13 cellular contexts compared by ENCODE assay signal in genomic region chr11:95108671-95109551, GRCh38. TPM values are rescaled to one million over a fixed set of nuclear protein-coding genes. Genes with fewer than 3 reads are reported as not detected.
A peak's percentile ranks its signal among the peaks of the same experiment; 100 is the strongest.
DNase-seq lines count a peak whose midpoint lies in the region; ATAC-seq and TF ChIP-seq lines count a peak whose summit lies in the region.
"Had no signal": no experiment of that assay in that cellular context is flagged by ENCODE, and none has a peak within 500 bp of the region (broad histone marks: within the 10 kb centered on the region; RNA-seq: fewer than 3 reads in every experiment).

No MANE protein-coding gene starts in this region.

- peak overlapping the region; percentile 3 for H3K4me3 Mint-ChIP-seq in nephron progenitor cell
- no peak overlapping the region for H3K4me3 Mint-ChIP-seq in Caco-2 (ENCODE audit: unreplicated experiment)
- H3K4me3 Mint-ChIP-seq: CD4-positive, alpha-beta T cell; central memory CD8-positive, alpha-beta T cell had no signal

- H3K9me3 Mint-ChIP-seq in nephron progenitor cell (peaks cover 5% of the 10 kb centered on the region), Caco-2 (ENCODE audit: unreplicated experiment) (no peaks in the 10 kb centered on the region)
- H3K9me3 Mint-ChIP-seq: CD4-positive, alpha-beta T cell; central memory CD8-positive, alpha-beta T cell had no signal

- ATAC-seq in GM21529 (IDR thresholded peaks at IDR 0.05; ENCODE audit: unreplicated experiment): no peak
- ATAC-seq in GM21576 (IDR thresholded peaks at IDR 0.05; ENCODE audit: unreplicated experiment): no peak
- ATAC-seq: activated CD4-positive, CD25-positive, alpha-beta regulatory T cell treated with anti-CD3 and anti-CD28 coated beads, Interleukin-2, amount 50 U/mL, for 24 hours had no signal

- peaks cover 74% of the 10 kb centered on the region for H3K4me1 Mint-ChIP-seq in nephron progenitor cell
- H3K4me1 Mint-ChIP-seq in Caco-2 (ENCODE audit: low read depth, unreplicated experiment): peaks cover 18% of the 10 kb centered on the region

- TF ChIP-seq POLR2A in esophagus muscularis mucosa (IDR thresholded peaks at IDR 0.05; ENCODE audit: low read depth) (no peak), ovary (IDR thresholded peaks at IDR 0.05) (no peak)

- POLR2A ChIA-PET in RWPE1 (lab: Yijun Ruan, JAX; ENCODE audit: low non-redundant PET): interaction anchor here (0.9 to 1.0 kb wide), 2 partner anchors 19 to 42 kb away, joined by 3 to 7 read pairs; partner anchors contain the start of gene ENDOD1
- POLR2A ChIA-PET in Caco-2 (lab: Charles Lee): interaction anchor here (1.3 kb wide), 1 partner anchor 18 kb away, joined by 5 read pairs; no protein-coding TSS in a partner anchor

- peak overlapping the region; percentile 99 for H3K27ac Mint-ChIP-seq in nephron progenitor cell
- H3K27ac Mint-ChIP-seq in Caco-2 (ENCODE audit: unreplicated experiment): no peak overlapping the region
- H3K27ac Mint-ChIP-seq: CD4-positive, alpha-beta T cell had no signal

- TF ChIP-seq EP300 in esophagus muscularis mucosa (IDR thresholded peaks at IDR 0.05): no peak
- no peak for TF ChIP-seq EP300 in ovary (IDR thresholded peaks at IDR 0.05)

- peaks cover 16 to 44% (median 21%) of the 10 kb centered on the region in 4 donors for H3K4me1 ChIP-seq in esophagus muscularis mucosa
- peaks cover 28% of the 10 kb centered on the region for H3K4me1 ChIP-seq in Caco-2
- no peaks in the 10 kb centered on the region for H3K4me1 ChIP-seq in ovary (ENCODE audit: insufficient read depth)

- H3K27ac ChIP-seq in C4-2B: peak overlapping the region; percentile 81
- H3K27ac ChIP-seq in RWPE1: peak overlapping the region; percentile 89
- peak overlapping the region in 3 of 4 donors; percentile 24 to 47 (median 42) for H3K27ac ChIP-seq in esophagus muscularis mucosa (replicated peaks in 1 of 4)
- no peak overlapping the region for H3K27ac ChIP-seq in ovary

- H3K9me3 ChIP-seq in esophagus muscularis mucosa: no peaks in the 10 kb centered on the region
- H3K9me3 ChIP-seq in Caco-2: no peaks in the 10 kb centered on the region
- H3K9me3 ChIP-seq in ovary: no peaks in the 10 kb centered on the region

- intact Hi-C loops in esophagus muscularis mucosa (cut with DNase I): no loop called here
- intact Hi-C loops in Caco-2 (cut with micrococcal nuclease; ENCODE audit: unreplicated experiment): no loop called here
- intact Hi-C loops in ovary (cut with DNase I): no loop called here

- H3K27me3 ChIP-seq in esophagus muscularis mucosa (no peaks in the 10 kb centered on the region), Caco-2 (replicated peaks; ENCODE audit: control insufficient read depth, insufficient read depth, low read length) (no peaks in the 10 kb centered on the region), ovary (no peaks in the 10 kb centered on the region)

- CTCF ChIA-PET in RWPE1 (lab: Yijun Ruan, JAX) (interaction anchor here (0.6 to 0.9 kb wide), 3 partner anchors 15 to 1202 kb away, joined by 3 read pairs; no protein-coding TSS in a partner anchor), Caco-2 (lab: Charles Lee) (interaction anchor here (0.9 kb wide), 1 partner anchor 16 kb away, joined by 3 read pairs; no protein-coding TSS in a partner anchor)

- peaks cover 0 to 13% (median 2%) of the 10 kb centered on the region in 4 donors for H3K36me3 ChIP-seq in esophagus muscularis mucosa
- no peaks in the 10 kb centered on the region; the same call in 1 of the 2 replicates for H3K36me3 ChIP-seq in Caco-2 (ENCODE audit: control insufficient read depth, insufficient read depth, low read length)
- H3K36me3 ChIP-seq in ovary: no peaks in the 10 kb centered on the region

- TF ChIP-seq CTCF in C4-2B (conservative IDR thresholded peaks at IDR 0.05) (no peak), RWPE1 (conservative IDR thresholded peaks at IDR 0.05; ENCODE audit: low read depth) (no peak), esophagus muscularis mucosa (IDR thresholded peaks at IDR 0.05) (no peak), nephron progenitor cell (IDR thresholded peaks at IDR 0.05) (no peak), Caco-2 (IDR thresholded peaks at IDR 0.05; ENCODE audit: insufficient read depth in 1 of 2, low read depth in 1 of 2, low read length in 1 of 2, severe bottlenecking in 1 of 2, unreplicated experiment in 1 of 2) (no peak), ovary (IDR thresholded peaks at IDR 0.05) (no peak)

- 68% methylated on average over 6 of the region's 6 CpGs for WGBS in esophagus muscularis mucosa
- WGBS in ovary, 3 donors: 39 to 49% (median 49%) methylated on average over 6 of the region's 6 CpGs

- H3K27me3 Mint-ChIP-seq in nephron progenitor cell (ENCODE audit: low read depth, poor library complexity) (peaks cover 7% of the 10 kb centered on the region), Caco-2 (ENCODE audit: insufficient read depth, unreplicated experiment) (no peaks in the 10 kb centered on the region)
- H3K27me3 Mint-ChIP-seq: CD4-positive, alpha-beta T cell; central memory CD8-positive, alpha-beta T cell had no signal

- DNase-seq in RWPE1 (ENCODE audit: low spot score) (no peak), esophagus muscularis mucosa (ENCODE audit: extremely low spot score) (no peak), nephron progenitor cell (no peak), Caco-2 (no peak), ovary (no peak)
- DNase-seq: CD4-positive, alpha-beta T cell; NCI-H2107 had no signal

- BruUV-seq in Caco-2 (replicated peaks; lab: Mats Ljungman, UMichigan): no TSS peak

- H3K36me3 Mint-ChIP-seq in nephron progenitor cell (ENCODE audit: low read depth): peaks cover 6% of the 10 kb centered on the region
- no peaks in the 10 kb centered on the region for H3K36me3 Mint-ChIP-seq in Caco-2 (ENCODE audit: insufficient read depth, unreplicated experiment)

- no peak overlapping the region for H3K4me3 ChIP-seq in esophagus muscularis mucosa
- H3K4me3 ChIP-seq in Caco-2 (ENCODE audit: low read depth, low read length): no peak overlapping the region
- H3K4me3 ChIP-seq in ovary: no peak overlapping the region

RNA-seq across cellular contexts. Expression of gene ENDOD1, which starts 19.3 kb away (rescaled TPM):
- 10 to 100 TPM; 37.6 to 43.2 (median 41.0) TPM for total RNA-seq in esophagus muscularis mucosa
- 22.7 and 23.0 TPM in 2 replicates for total RNA-seq in Caco-2 (2022)
- 10 to 100 TPM; 21.0 to 35.4 (median 34.3) TPM for total RNA-seq in ovary
- polyA plus RNA-seq in ovary: 10 to 100 TPM; 18.9 to 60.8 TPM

RNA-seq across cellular contexts. Expression of gene SRSF8, which starts 42.2 kb away (rescaled TPM):
- total RNA-seq in esophagus muscularis mucosa: 10 to 100 TPM; 30.3 to 42.2 (median 34.8) TPM
- 44.5 and 52.4 TPM in 2 replicates for total RNA-seq in Caco-2 (2022)
- 10 to 100 TPM; 39.0 to 76.2 (median 58.8) TPM for total RNA-seq in ovary
- 10 to 100 TPM; 54.8 to 79.6 TPM for polyA plus RNA-seq in ovary

RNA-seq across cellular contexts. Expression of gene KDM4F, which starts 59.7 kb away (rescaled TPM):
- total RNA-seq in esophagus muscularis mucosa (not detected), Caco-2 (2022) (not detected in 2 replicates), ovary (not detected)
- polyA plus RNA-seq in ovary: not detected
- total RNA-seq: CD4-positive, alpha-beta T cell; mucosa of gallbladder had no signal

Comparison
In these comparisons a context has a peak if more than half of its experiments do, and no peak if none do; other contexts are left out.
1. H3K27ac ChIP-seq: peak in C4-2B (single experiment), RWPE1 (single experiment) and esophagus muscularis mucosa (3 of 4); none in ovary (0 of 2).